Comparison of ENCODE assay signal across 20 cellular contexts in the genomic region with DNA sequence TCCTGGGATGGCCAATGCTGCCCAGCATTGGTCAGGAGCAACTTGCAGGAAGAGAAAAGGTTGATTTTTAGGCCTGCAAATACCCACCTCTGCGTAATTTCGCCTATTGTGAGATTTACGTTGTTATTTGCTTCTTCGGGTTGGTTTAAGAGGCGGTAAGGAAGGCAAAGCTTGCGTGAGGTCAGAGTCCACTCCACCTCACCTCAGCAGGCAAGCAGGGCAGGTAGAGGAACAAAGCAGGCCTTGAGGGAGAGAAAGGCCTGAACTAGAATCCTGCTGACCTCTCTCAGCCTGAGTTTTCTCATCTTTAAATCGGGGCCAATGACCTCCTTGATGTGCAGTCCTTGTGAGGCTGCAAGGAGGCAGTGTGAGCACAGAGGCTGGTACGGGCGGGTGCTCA.
A peak's percentile ranks its signal among the peaks of the same experiment; 100 is the strongest.
DNase-seq lines count a peak whose midpoint lies in the region; FAIRE-seq and TF ChIP-seq lines count a peak whose summit lies in the region.
"Had no signal": no experiment of that assay in that cellular context is flagged by ENCODE, and none has a peak within 500 bp of the region (broad histone marks: within the 10 kb centered on the region; RNA-seq: fewer than 3 reads in every experiment).

No MANE protein-coding gene starts in this region.

- no peak for TF ChIP-seq POLR2A in H1 (IDR thresholded peaks at IDR 0.05; ENCODE audit: control extremely low read depth in 1 of 2, low read depth in 2 of 2, low read length in 2 of 2)

- H2BK20ac ChIP-seq in H1 (ENCODE audit: low read length) = peak overlapping the region; percentile 74; the same call in 1 of the 2 replicates

- no peak overlapping the region for H2BK15ac ChIP-seq in H1 (ENCODE audit: low read length)

- no peak overlapping the region for H3K4me3 Mint-ChIP-seq in activated CD4-positive, alpha-beta T cell treated with anti-CD3 and anti-CD28 coated beads, Interleukin-2, amount 10 ng/mL, durations not matched to agents 7 days and 5 days
- H3K4me3 Mint-ChIP-seq: CD4-positive, CD25-positive, alpha-beta regulatory T cell had no signal

- no peak overlapping the region for H2BK120ac ChIP-seq in H1 (replicated peaks; ENCODE audit: low read depth, low read length)

- no peak overlapping the region for H3K14ac ChIP-seq in H1 (ENCODE audit: insufficient read length)

- TF ChIP-seq RAD21 in H1 (IDR thresholded peaks at IDR 0.05 in 1 of 2, conservative IDR thresholded peaks at IDR 0.05 in 1 of 2; ENCODE audit: low read depth in 2 of 2, low read length in 2 of 2) = no peak

- H3K9me3 ChIP-seq in H1 (ENCODE audit: insufficient read depth in 2 of 2, low read depth in 1 of 2, low read length in 1 of 2) = no peaks in the 10 kb centered on the region
- H3K9me3 ChIP-seq: Caco-2, Peyer's patch had no signal

- no peak overlapping the region for H3K27ac ChIP-seq in H1 (ENCODE audit: low read depth, low read length)
- H3K27ac ChIP-seq: 22Rv1, KMS-11, Peyer's patch, SK-N-MC had no signal

- no peak overlapping the region; a peak in 1 of 7 replicates for H3K9ac ChIP-seq in H1 (replicated peaks in 1 of 4; ENCODE audit: extremely low read depth in 1 of 4, low read depth in 3 of 4, low read length in 3 of 4)
- H3K9ac ChIP-seq: KMS-11 had no signal

- peak overlapping the region; percentile 84 for H3K18ac ChIP-seq in H1 (ENCODE audit: extremely low read depth, low read length)

- DNase-seq in activated CD4-positive, alpha-beta T cell treated with anti-CD3 and anti-CD28 coated beads, Interleukin-2, amount 10 ng/mL, durations not matched to agents 7 days and 5 days = no peak
- no peak for DNase-seq in activated CD4-positive, alpha-beta T cell treated with anti-CD3 and anti-CD28 coated beads for 1 hour
- no peak for DNase-seq in H1 (ENCODE audit: low read depth in 1 of 2, low spot score in 2 of 2)
- peak; percentile 27 for DNase-seq in mucosa of gallbladder (ENCODE audit: low spot score)
- no peak for DNase-seq in RKO (ENCODE audit: low spot score)
- no peak for DNase-seq in NCI-H2107 (lab: John Stamatoyannopoulos, UW)
- no peak for DNase-seq in stimulated activated CD8-positive, alpha-beta memory T cell treated with anti-CD3 and anti-CD28 coated beads, Interleukin-4, amount 100 ng/mL, for 48 hours
- no peak for DNase-seq in GM13976 (ENCODE audit: low spot score)
- DNase-seq: AML-193, Caco-2, EL, NCI-H1694 treated with DMSO at 0.1 percent for 48 hours, NCI-H345, NCI-H524 treated with DMSO at 0.1 percent for 48 hours had no signal

- no peaks in the 10 kb centered on the region for H3K9me3 Mint-ChIP-seq in activated CD4-positive, alpha-beta T cell treated with anti-CD3 and anti-CD28 coated beads, Interleukin-2, amount 10 ng/mL, durations not matched to agents 7 days and 5 days

- TF ChIP-seq CTCF in H1 (IDR thresholded peaks at IDR 0.05; ENCODE audit: control extremely low read depth in 1 of 3, insufficient read depth in 1 of 3, low read depth in 1 of 3, low read length in 3 of 3) (no peak), GM13976 (IDR thresholded peaks at IDR 0.05; ENCODE audit: borderline replicate concordance, control extremely low read depth, extremely low read depth, insufficient read depth, missing control alignments) (no peak)

- WGBS in H1 (ENCODE audit: extremely low coverage in 1 of 2, insufficient coverage in 1 of 2, insufficient read length in 1 of 2, insufficient replicate concordance in 2 of 2, low coverage in 1 of 2, low lambda C conversion rate in 2 of 2, missing lambda C conversion rate in 1 of 2), 2 experiments = 80% methylated on average over 9 of the region's 9 CpGs; no CpG with 5 or more reads in 1 of the 2 experiments

- H3K4me1 ChIP-seq in H1 (replicated peaks in 1 of 4; ENCODE audit: control insufficient read depth in 3 of 4, insufficient read depth in 4 of 4, low read length in 3 of 4) = peaks cover 9 to 34% (median 25%) of the 10 kb centered on the region in 4 experiments
- H3K4me1 ChIP-seq: Caco-2, Peyer's patch had no signal

- no peak overlapping the region for H4K5ac ChIP-seq in H1 (ENCODE audit: insufficient read length, low read depth, low read length)

- POLR2A ChIA-PET in activated CD4-positive, alpha-beta T cell treated with anti-CD3 and anti-CD28 coated beads, Interleukin-2, amount 10 ng/mL, durations not matched to agents 7 days and 5 days (lab: Charles Lee) = no interaction called here
- POLR2A ChIA-PET in H1 (lab: Charles Lee; ENCODE audit: partially characterized antibody) = interaction anchor here (1.5 kb wide), 1 partner anchor 33 kb away, joined by 5 read pairs; no protein-coding TSS in a partner anchor

- H2AFZ ChIP-seq in H1 (ENCODE audit: low read length) = 0 out of 2 replicates have a peak overlapping the region, but pooled peaks have one; percentile 9

- H3K4me2 ChIP-seq in H1 (ENCODE audit: insufficient read depth in 1 of 2, low read depth in 2 of 2, low read length in 2 of 2) = no peak overlapping the region
- H3K4me2 ChIP-seq: KMS-11 had no signal

- H2BK12ac ChIP-seq in H1 (ENCODE audit: low read depth, low read length) = peak overlapping the region; percentile 100; the same call in 1 of the 2 replicates

- peak overlapping the region; percentile 98; the same call in 1 of the 2 replicates for H2AK5ac ChIP-seq in H1 (ENCODE audit: low read depth, low read length)

- H3K4me3 ChIP-seq in H1 (ENCODE audit: extremely low read depth in 1 of 4, insufficient read depth in 2 of 4, low read depth in 3 of 4, low read length in 4 of 4) = no peak overlapping the region
- H3K4me3 ChIP-seq: GM12878, Peyer's patch, SK-N-MC had no signal

- H3K79me2 ChIP-seq in H1 (ENCODE audit: control insufficient read depth in 1 of 2, insufficient read depth in 2 of 2, low read length in 2 of 2) = no peaks in the 10 kb centered on the region

- H3K27me3 Mint-ChIP-seq in activated CD4-positive, alpha-beta T cell treated with anti-CD3 and anti-CD28 coated beads, Interleukin-2, amount 10 ng/mL, durations not matched to agents 7 days and 5 days = no peaks in the 10 kb centered on the region
- H3K27me3 Mint-ChIP-seq: CD4-positive, CD25-positive, alpha-beta regulatory T cell had no signal

- H3K56ac ChIP-seq in H1 (replicated peaks; ENCODE audit: insufficient read length, low read depth, low read length) = no peak overlapping the region

- peaks cover 24% of the 10 kb centered on the region for H3K4me1 Mint-ChIP-seq in activated CD4-positive, alpha-beta T cell treated with anti-CD3 and anti-CD28 coated beads, Interleukin-2, amount 10 ng/mL, durations not matched to agents 7 days and 5 days
- H3K4me1 Mint-ChIP-seq: CD4-positive, CD25-positive, alpha-beta regulatory T cell had no signal

- in situ Hi-C loops in GM13976 (cut with MboI; ENCODE audit: low sequenced_read_pairs, unreplicated experiment) = loop anchor here (25.0 kb wide), 1 partner anchor 1086 kb away; no protein-coding TSS in a partner anchor

- H4K8ac ChIP-seq in H1 (ENCODE audit: extremely low read depth, insufficient read depth, low read length) = no peak overlapping the region

- H3K23me2 ChIP-seq in H1 (ENCODE audit: low read depth, low read length) = peaks cover 5% of the 10 kb centered on the region

- peaks cover 0 to 2% of the 10 kb centered on the region in 2 experiments for H4K20me1 ChIP-seq in H1 (replicated peaks in 1 of 2; ENCODE audit: control insufficient read depth in 1 of 2, insufficient read depth in 2 of 2, low read length in 2 of 2)

- no peak overlapping the region for H3K4ac ChIP-seq in H1 (replicated peaks; ENCODE audit: insufficient read length, low read depth, low read length)

- H3K79me1 ChIP-seq in H1 (ENCODE audit: low read depth, low read length) = no peaks in the 10 kb centered on the region

- H3K36me3 Mint-ChIP-seq in activated CD4-positive, alpha-beta T cell treated with anti-CD3 and anti-CD28 coated beads, Interleukin-2, amount 10 ng/mL, durations not matched to agents 7 days and 5 days (ENCODE audit: low read depth) = no peaks in the 10 kb centered on the region
- H3K36me3 Mint-ChIP-seq: CD4-positive, CD25-positive, alpha-beta regulatory T cell had no signal

- H3K27ac Mint-ChIP-seq in activated CD4-positive, alpha-beta T cell treated with anti-CD3 and anti-CD28 coated beads, Interleukin-2, amount 10 ng/mL, durations not matched to agents 7 days and 5 days = peak overlapping the region; percentile 75
- H3K27ac Mint-ChIP-seq: CD4-positive, CD25-positive, alpha-beta regulatory T cell had no signal

- H2BK5ac ChIP-seq in H1 (ENCODE audit: low read depth, low read length) = peak overlapping the region; percentile 94; the same call in 1 of the 2 replicates

- TF ChIP-seq EP300 in H1 (IDR thresholded peaks at IDR 0.05; ENCODE audit: borderline replicate concordance in 1 of 2, low read depth in 2 of 2, low read length in 2 of 2) = no peak

- no peak overlapping the region for H3K23ac ChIP-seq in H1 (ENCODE audit: insufficient read length)

- no peaks in the 10 kb centered on the region for H3K36me3 ChIP-seq in H1 (ENCODE audit: control insufficient read depth in 2 of 4, insufficient read depth in 4 of 4, low read length in 3 of 4)
- H3K36me3 ChIP-seq: Peyer's patch had no signal

- CTCF ChIA-PET in activated CD4-positive, alpha-beta T cell treated with anti-CD3 and anti-CD28 coated beads, Interleukin-2, amount 10 ng/mL, durations not matched to agents 7 days and 5 days (lab: Charles Lee) = interaction anchor here (1.1 kb wide), 1 partner anchor 151 kb away, joined by 3 read pairs; no protein-coding TSS in a partner anchor
- CTCF ChIA-PET in H1 (lab: Charles Lee; ENCODE audit: partially characterized antibody) = interaction anchor here (0.8 to 8.4 kb wide), 9 partner anchors 9 to 198 kb away, joined by 3 to 135 read pairs (median 6); no protein-coding TSS in a partner anchor

- peak overlapping the region; percentile 98 for H4K91ac ChIP-seq in H1 (replicated peaks; ENCODE audit: insufficient read length, low read length)

- no peak for FAIRE-seq in H1 (lab: Jason Lieb, UNC)
- FAIRE-seq: GM12878 had no signal

- H3K27me3 ChIP-seq in H1 (replicated peaks in 1 of 4; ENCODE audit: control insufficient read depth in 3 of 4, extremely low read depth in 1 of 4, insufficient read depth in 3 of 4, low read length in 3 of 4) = peaks cover 0 to 4% (median 0%) of the 10 kb centered on the region in 4 experiments; a peak in 2 of 7 replicates
- H3K27me3 ChIP-seq: Peyer's patch had no signal

TF ChIP-seq in H1, 55 proteins besides CTCF, POLR2A, EP300 and RAD21:
- TF ChIP-seq BACH1 (IDR thresholded peaks at IDR 0.05; ENCODE audit: low read length) (no peak), TEAD4 (IDR thresholded peaks at IDR 0.05; ENCODE audit: low read depth, low read length) (no peak)
